In genomic region chr9:135394131-135394530, GRCh38 we compare ENCODE assay signal across 20 cellular contexts.
"Had no signal": no experiment of that assay in that cellular context is flagged by ENCODE, and none has a peak within 500 bp of the region (broad histone marks: within the 10 kb centered on the region; RNA-seq: fewer than 3 reads in every experiment).

No MANE protein-coding gene starts in this region.

- H3K4me1 ChIP-seq: ascending aorta, right lobe of liver, upper lobe of left lung, vagina had no signal

- DNase-seq: activated CD4-positive, alpha-beta T cell treated with anti-CD3 and anti-CD28 coated beads for 36 hours; activated CD4-positive, CD25-positive, alpha-beta regulatory T cell; activated CD8-positive, alpha-beta memory T cell treated with anti-CD3 and anti-CD28 coated beads, Interleukin-2, amount 10 ng/mL, durations not matched to agents 7 days and 5 days; activated CD8-positive, alpha-beta T cell treated with anti-CD3 and anti-CD28 coated beads, Interleukin-2, amount 10 ng/mL, durations not matched to agents 7 days and 5 days; activated T-cell treated with anti-CD3 and anti-CD28 coated beads, Interleukin-2, amount 50 U/mL, for 48 hours; cortex of kidney; kidney; left colon; mammary epithelial cell; naive B cell; nucleus accumbens; stimulated activated CD4-positive, alpha-beta T cell treated with anti-CD3 and anti-CD28 coated beads, Interleukin-2, amount 100 ng/mL, for 48 hours; stimulated activated naive CD8-positive, alpha-beta T cell treated with anti-CD3 and anti-CD28 coated beads, Interleukin-15, Interleukin-2, amounts not matched to agents 100 U/mL and 50 U/mL, for 24 hours; upper lobe of left lung had no signal

- H3K27ac ChIP-seq: ascending aorta, right lobe of liver, upper lobe of left lung, vagina had no signal

- H3K27me3 ChIP-seq: ascending aorta, right lobe of liver, upper lobe of left lung, vagina had no signal

- H3K27ac Mint-ChIP-seq: activated CD4-positive, alpha-beta T cell treated with anti-CD3 and anti-CD28 coated beads for 36 hours; activated CD8-positive, alpha-beta memory T cell treated with anti-CD3 and anti-CD28 coated beads, Interleukin-2, amount 10 ng/mL, durations not matched to agents 7 days and 5 days; activated CD8-positive, alpha-beta T cell treated with anti-CD3 and anti-CD28 coated beads, Interleukin-2, amount 10 ng/mL, durations not matched to agents 7 days and 5 days; activated naive CD8-positive, alpha-beta T cell; activated T-helper 2 cell treated with anti-CD3 and anti-CD28 coated beads, Interferon-gamma antibody, Interleukin-2, Interleukin-4, amounts not matched to agents 10 μg/mL and 5 μg/mL and 100 μg/mL, durations not matched to agents 14 hours and 24 hours and 36 hours; naive B cell had no signal

- H3K9me3 Mint-ChIP-seq: activated T-helper 2 cell treated with anti-CD3 and anti-CD28 coated beads, Interferon-gamma antibody, Interleukin-2, Interleukin-4, amounts not matched to agents 10 μg/mL and 5 μg/mL and 100 μg/mL, durations not matched to agents 14 hours and 24 hours and 36 hours had no signal

- H3K9me3 ChIP-seq: ascending aorta, right lobe of liver had no signal

- H3K27me3 Mint-ChIP-seq: activated CD4-positive, alpha-beta T cell treated with anti-CD3 and anti-CD28 coated beads for 36 hours; activated CD8-positive, alpha-beta memory T cell treated with anti-CD3 and anti-CD28 coated beads, Interleukin-2, amount 10 ng/mL, durations not matched to agents 7 days and 5 days; activated naive CD8-positive, alpha-beta T cell had no signal

- H3K4me1 Mint-ChIP-seq: activated CD4-positive, alpha-beta T cell treated with anti-CD3 and anti-CD28 coated beads for 36 hours; activated CD8-positive, alpha-beta memory T cell treated with anti-CD3 and anti-CD28 coated beads, Interleukin-2, amount 10 ng/mL, durations not matched to agents 7 days and 5 days; naive B cell had no signal

- ATAC-seq: activated CD4-positive, alpha-beta T cell treated with anti-CD3 and anti-CD28 coated beads for 36 hours; activated CD8-positive, alpha-beta memory T cell treated with anti-CD3 and anti-CD28 coated beads, Interleukin-2, amount 10 ng/mL, durations not matched to agents 7 days and 5 days; activated CD8-positive, alpha-beta T cell treated with anti-CD3 and anti-CD28 coated beads, Interleukin-2, amount 10 ng/mL, durations not matched to agents 7 days and 5 days; left colon; stimulated activated naive CD8-positive, alpha-beta T cell treated with anti-CD3 and anti-CD28 coated beads, Interleukin-15, Interleukin-2, amounts not matched to agents 100 U/mL and 50 U/mL, for 24 hours had no signal

- H3K4me3 ChIP-seq: ascending aorta, right lobe of liver, upper lobe of left lung, vagina had no signal

- H3K36me3 ChIP-seq: ascending aorta, right lobe of liver, upper lobe of left lung, vagina had no signal

- H3K4me3 Mint-ChIP-seq: activated CD4-positive, alpha-beta T cell treated with anti-CD3 and anti-CD28 coated beads for 36 hours; activated CD8-positive, alpha-beta memory T cell treated with anti-CD3 and anti-CD28 coated beads, Interleukin-2, amount 10 ng/mL, durations not matched to agents 7 days and 5 days; activated CD8-positive, alpha-beta T cell treated with anti-CD3 and anti-CD28 coated beads, Interleukin-2, amount 10 ng/mL, durations not matched to agents 7 days and 5 days; activated naive CD8-positive, alpha-beta T cell; brain; naive B cell had no signal

- H3K36me3 Mint-ChIP-seq: activated CD8-positive, alpha-beta memory T cell treated with anti-CD3 and anti-CD28 coated beads, Interleukin-2, amount 10 ng/mL, durations not matched to agents 7 days and 5 days; activated naive CD8-positive, alpha-beta T cell; brain; naive B cell had no signal
